ENCODE assay signal across 20 cellular contexts in the genomic region with DNA sequence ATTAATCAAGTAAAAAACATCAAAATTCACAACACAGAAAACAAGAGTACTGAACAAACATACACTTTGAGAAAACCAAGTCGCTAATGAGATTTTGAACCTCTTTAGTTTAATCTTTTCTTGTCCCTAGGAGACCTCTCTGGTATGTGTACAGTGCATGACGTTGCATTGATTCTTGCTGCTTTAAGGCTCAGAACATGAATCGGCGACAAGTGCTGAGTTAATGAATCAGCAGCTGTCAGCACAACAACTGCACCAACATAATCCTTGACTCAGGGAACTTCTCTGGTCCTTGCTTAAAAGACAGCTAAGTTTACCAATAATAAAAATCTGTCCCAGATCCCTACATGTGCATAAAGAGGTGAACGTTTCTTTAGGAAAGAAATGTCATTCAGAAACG.
"Had no signal": no experiment of that assay in that cellular context is flagged by ENCODE, and none has a peak within 500 bp of the region (broad histone marks: within the 10 kb centered on the region; RNA-seq: fewer than 3 reads in every experiment).

No MANE protein-coding gene starts in this region.

- H3K36me3 ChIP-seq: heart right ventricle, tibial nerve, uterus had no signal

- H3K27me3 ChIP-seq: tibial nerve, uterus had no signal

- FAIRE-seq: astrocyte, frontal cortex, small intestine had no signal

- H3K9me3 ChIP-seq: heart right ventricle, tibial nerve, uterus had no signal

- ATAC-seq: activated CD4-positive, alpha-beta T cell treated with anti-CD3 and anti-CD28 coated beads for 36 hours; heart right ventricle; left lobe of liver; naive thymus-derived CD8-positive, alpha-beta T cell; right cardiac atrium had no signal

- H3K27ac Mint-ChIP-seq: activated CD4-positive, alpha-beta memory T cell treated with anti-CD3 and anti-CD28 coated beads, Interleukin-2, amount 10 ng/mL, durations not matched to agents 7 days and 5 days; activated CD4-positive, alpha-beta T cell treated with anti-CD3 and anti-CD28 coated beads for 36 hours; activated T-cell treated with anti-CD3 and anti-CD28 coated beads, Interleukin-2, amount 50 U/mL, for 24 hours; naive thymus-derived CD8-positive, alpha-beta T cell had no signal

- DNase-seq: activated CD4-positive, alpha-beta memory T cell treated with anti-CD3 and anti-CD28 coated beads, Interleukin-2, amount 10 ng/mL, durations not matched to agents 7 days and 5 days; activated CD4-positive, alpha-beta T cell treated with anti-CD3 and anti-CD28 coated beads for 36 hours; activated effector memory CD4-positive, alpha-beta T cell treated with Interleukin-2 at 50 U/mL for 16 hours; activated naive CD4-positive, alpha-beta T cell treated with anti-CD3 and anti-CD28 coated beads, Interleukin-2, amount 50 U/mL, for 16 hours; activated T-cell treated with anti-CD3 and anti-CD28 coated beads, Interleukin-2, amount 50 U/mL, for 24 hours; dermis blood vessel endothelial cell; heart right ventricle; mammary epithelial cell; naive thymus-derived CD8-positive, alpha-beta T cell; posterior cingulate gyrus; right cardiac atrium; small intestine; stimulated activated CD4-positive, alpha-beta T cell treated with anti-CD3 and anti-CD28 coated beads, Interleukin-4, amount 100 ng/mL, for 24 hours; stimulated activated naive CD4-positive, alpha-beta T cell; uterus had no signal

- H3K4me3 ChIP-seq: heart right ventricle, tibial nerve, uterus had no signal

- H3K27ac ChIP-seq: epithelial cell of prostate, heart right ventricle, tibial nerve, uterus had no signal

- H3K9me3 Mint-ChIP-seq: activated CD4-positive, alpha-beta memory T cell treated with anti-CD3 and anti-CD28 coated beads, Interleukin-2, amount 10 ng/mL, durations not matched to agents 7 days and 5 days; activated T-cell treated with anti-CD3 and anti-CD28 coated beads, Interleukin-2, amount 50 U/mL, for 24 hours; naive thymus-derived CD8-positive, alpha-beta T cell had no signal

- H3K4me3 Mint-ChIP-seq: activated CD4-positive, alpha-beta memory T cell treated with anti-CD3 and anti-CD28 coated beads, Interleukin-2, amount 10 ng/mL, durations not matched to agents 7 days and 5 days; activated CD4-positive, alpha-beta T cell treated with anti-CD3 and anti-CD28 coated beads for 36 hours; activated T-cell treated with anti-CD3 and anti-CD28 coated beads, Interleukin-2, amount 50 U/mL, for 24 hours; naive thymus-derived CD8-positive, alpha-beta T cell had no signal

- H3K36me3 Mint-ChIP-seq: naive thymus-derived CD8-positive, alpha-beta T cell had no signal

- H3K4me1 ChIP-seq: tibial nerve, uterus had no signal
